In genomic region chr11:65439331-65440181, GRCh38 we compare ENCODE assay signal across 1 cellular context.
TF ChIP-seq lines count a peak whose summit lies in the region.

No MANE protein-coding gene starts in this region.

TF ChIP-seq in K562, 482 proteins besides CTCF, POLR2A, EP300 and RAD21 (continued from another document):
- TF ChIP-seq, protein P1, sequence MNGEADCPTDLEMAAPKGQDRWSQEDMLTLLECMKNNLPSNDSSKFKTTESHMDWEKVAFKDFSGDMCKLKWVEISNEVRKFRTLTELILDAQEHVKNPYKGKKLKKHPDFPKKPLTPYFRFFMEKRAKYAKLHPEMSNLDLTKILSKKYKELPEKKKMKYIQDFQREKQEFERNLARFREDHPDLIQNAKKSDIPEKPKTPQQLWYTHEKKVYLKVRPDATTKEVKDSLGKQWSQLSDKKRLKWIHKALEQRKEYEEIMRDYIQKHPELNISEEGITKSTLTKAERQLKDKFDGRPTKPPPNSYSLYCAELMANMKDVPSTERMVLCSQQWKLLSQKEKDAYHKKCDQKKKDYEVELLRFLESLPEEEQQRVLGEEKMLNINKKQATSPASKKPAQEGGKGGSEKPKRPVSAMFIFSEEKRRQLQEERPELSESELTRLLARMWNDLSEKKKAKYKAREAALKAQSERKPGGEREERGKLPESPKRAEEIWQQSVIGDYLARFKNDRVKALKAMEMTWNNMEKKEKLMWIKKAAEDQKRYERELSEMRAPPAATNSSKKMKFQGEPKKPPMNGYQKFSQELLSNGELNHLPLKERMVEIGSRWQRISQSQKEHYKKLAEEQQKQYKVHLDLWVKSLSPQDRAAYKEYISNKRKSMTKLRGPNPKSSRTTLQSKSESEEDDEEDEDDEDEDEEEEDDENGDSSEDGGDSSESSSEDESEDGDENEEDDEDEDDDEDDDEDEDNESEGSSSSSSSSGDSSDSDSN (IDR thresholded peaks at IDR 0.05; ENCODE audit: borderline replicate concordance in 1 of 2, low read depth in 2 of 2, low read length in 2 of 2) = no peak
- TF ChIP-seq ZC3H4 (CRISPR knock-in tag; IDR thresholded peaks at IDR 0.05; ENCODE audit: borderline replicate concordance) (no peak), SMAD4 (CRISPR knock-in tag; conservative IDR thresholded peaks at IDR 0.05) (no peak), PHB2 (IDR thresholded peaks at IDR 0.05; ENCODE audit: low read depth) (no peak), RAD51 (IDR thresholded peaks at IDR 0.05; ENCODE audit: borderline replicate concordance, low read depth) (no peak), NFIC (IDR thresholded peaks at IDR 0.05) (no peak), POLR2B (IDR thresholded peaks at IDR 0.05; ENCODE audit: low read depth, partially characterized antibody) (peak; percentile 19), PML (IDR thresholded peaks at IDR 0.05; ENCODE audit: low read length) (peak; percentile 7), E4F1 (CRISPR knock-in tag; IDR thresholded peaks at IDR 0.05; ENCODE audit: borderline replicate concordance) (no peak), PRDM10 (IDR thresholded peaks at IDR 0.05; ENCODE audit: partially characterized antibody) (no peak), CBFA2T3 (IDR thresholded peaks at IDR 0.05) (no peak), ZNF778 (CRISPR knock-in tag; IDR thresholded peaks at IDR 0.05) (no peak), TCF7 (IDR thresholded peaks at IDR 0.05; ENCODE audit: borderline replicate concordance) (no peak), CEBPB (tag; IDR thresholded peaks at IDR 0.05) (no peak), ZNF551 (CRISPR knock-in tag; IDR thresholded peaks at IDR 0.05) (no peak), POLR2AphosphoS2 (IDR thresholded peaks at IDR 0.05; ENCODE audit: low read length) (peak; percentile 77; the same call in 1 of the 2 replicates), ZNF197 (CRISPR knock-in tag; IDR thresholded peaks at IDR 0.05; ENCODE audit: low read depth) (no peak)
- TF ChIP-seq, protein P2, sequence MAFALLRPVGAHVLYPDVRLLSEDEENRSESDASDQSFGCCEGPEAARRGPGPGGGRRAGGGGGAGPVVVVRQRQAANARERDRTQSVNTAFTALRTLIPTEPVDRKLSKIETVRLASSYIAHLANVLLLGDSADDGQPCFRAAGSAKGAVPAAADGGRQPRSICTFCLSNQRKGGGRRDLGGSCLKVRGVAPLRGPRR (CRISPR knock-in tag; IDR thresholded peaks at IDR 0.05) = no peak
- TF ChIP-seq, protein P3, sequence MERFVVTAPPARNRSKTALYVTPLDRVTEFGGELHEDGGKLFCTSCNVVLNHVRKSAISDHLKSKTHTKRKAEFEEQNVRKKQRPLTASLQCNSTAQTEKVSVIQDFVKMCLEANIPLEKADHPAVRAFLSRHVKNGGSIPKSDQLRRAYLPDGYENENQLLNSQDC (CRISPR knock-in tag; IDR thresholded peaks at IDR 0.05) = no peak
- TF ChIP-seq, protein P4, sequence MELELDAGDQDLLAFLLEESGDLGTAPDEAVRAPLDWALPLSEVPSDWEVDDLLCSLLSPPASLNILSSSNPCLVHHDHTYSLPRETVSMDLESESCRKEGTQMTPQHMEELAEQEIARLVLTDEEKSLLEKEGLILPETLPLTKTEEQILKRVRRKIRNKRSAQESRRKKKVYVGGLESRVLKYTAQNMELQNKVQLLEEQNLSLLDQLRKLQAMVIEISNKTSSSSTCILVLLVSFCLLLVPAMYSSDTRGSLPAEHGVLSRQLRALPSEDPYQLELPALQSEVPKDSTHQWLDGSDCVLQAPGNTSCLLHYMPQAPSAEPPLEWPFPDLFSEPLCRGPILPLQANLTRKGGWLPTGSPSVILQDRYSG (tag; conservative IDR thresholded peaks at IDR 0.05; ENCODE audit: low read depth) = no peak
